Comparison of ENCODE assay signal across 1 cellular context in the genomic region with DNA sequence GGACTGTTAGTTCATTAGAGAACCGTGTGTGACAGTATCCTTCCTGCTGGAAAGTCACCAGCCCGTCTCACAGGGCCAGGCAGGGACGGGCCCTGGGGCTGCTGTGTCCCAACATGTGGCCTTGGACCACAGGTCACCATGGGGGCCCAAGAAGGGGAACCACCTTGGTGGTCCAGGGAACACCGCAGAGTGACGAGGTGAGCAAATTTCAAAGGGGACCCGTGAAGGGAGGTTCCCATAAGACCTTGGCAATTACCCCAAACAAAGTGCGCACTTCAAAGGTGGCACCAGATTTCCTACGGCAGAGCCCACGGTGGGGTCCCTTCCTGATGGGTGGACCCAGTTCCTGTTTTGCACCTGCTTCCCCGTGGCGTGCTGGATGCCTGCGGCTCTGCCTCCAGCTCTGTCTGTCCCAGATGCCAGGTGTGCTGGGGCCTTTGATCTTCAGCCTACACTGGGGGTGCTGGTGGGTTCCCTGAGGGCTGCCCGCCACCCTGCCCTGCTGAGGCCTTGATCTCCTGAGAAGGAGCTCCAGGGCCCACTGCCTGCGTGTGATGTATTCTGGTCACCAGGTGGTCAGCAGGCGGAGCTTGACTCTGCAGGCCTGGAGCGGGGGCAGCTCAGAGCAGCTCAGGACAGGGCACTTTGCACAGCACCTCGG.
TF ChIP-seq lines count a peak whose summit lies in the region.

No MANE protein-coding gene starts in this region.

TF ChIP-seq in HepG2, 621 proteins besides CTCF, POLR2A, EP300 and RAD21 (continued from another document and continues in another):
- TF ChIP-seq, protein P1, sequence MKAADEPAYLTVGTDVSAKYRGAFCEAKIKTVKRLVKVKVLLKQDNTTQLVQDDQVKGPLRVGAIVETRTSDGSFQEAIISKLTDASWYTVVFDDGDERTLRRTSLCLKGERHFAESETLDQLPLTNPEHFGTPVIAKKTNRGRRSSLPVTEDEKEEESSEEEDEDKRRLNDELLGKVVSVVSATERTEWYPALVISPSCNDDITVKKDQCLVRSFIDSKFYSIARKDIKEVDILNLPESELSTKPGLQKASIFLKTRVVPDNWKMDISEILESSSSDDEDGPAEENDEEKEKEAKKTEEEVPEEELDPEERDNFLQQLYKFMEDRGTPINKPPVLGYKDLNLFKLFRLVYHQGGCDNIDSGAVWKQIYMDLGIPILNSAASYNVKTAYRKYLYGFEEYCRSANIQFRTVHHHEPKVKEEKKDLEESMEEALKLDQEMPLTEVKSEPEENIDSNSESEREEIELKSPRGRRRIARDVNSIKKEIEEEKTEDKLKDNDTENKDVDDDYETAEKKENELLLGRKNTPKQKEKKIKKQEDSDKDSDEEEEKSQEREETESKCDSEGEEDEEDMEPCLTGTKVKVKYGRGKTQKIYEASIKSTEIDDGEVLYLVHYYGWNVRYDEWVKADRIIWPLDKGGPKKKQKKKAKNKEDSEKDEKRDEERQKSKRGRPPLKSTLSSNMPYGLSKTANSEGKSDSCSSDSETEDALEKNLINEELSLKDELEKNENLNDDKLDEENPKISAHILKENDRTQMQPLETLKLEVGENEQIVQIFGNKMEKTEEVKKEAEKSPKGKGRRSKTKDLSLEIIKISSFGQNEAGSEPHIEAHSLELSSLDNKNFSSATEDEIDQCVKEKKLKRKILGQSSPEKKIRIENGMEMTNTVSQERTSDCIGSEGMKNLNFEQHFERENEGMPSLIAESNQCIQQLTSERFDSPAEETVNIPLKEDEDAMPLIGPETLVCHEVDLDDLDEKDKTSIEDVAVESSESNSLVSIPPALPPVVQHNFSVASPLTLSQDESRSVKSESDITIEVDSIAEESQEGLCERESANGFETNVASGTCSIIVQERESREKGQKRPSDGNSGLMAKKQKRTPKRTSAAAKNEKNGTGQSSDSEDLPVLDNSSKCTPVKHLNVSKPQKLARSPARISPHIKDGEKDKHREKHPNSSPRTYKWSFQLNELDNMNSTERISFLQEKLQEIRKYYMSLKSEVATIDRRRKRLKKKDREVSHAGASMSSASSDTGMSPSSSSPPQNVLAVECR (CRISPR knock-in tag; IDR thresholded peaks at IDR 0.05; ENCODE audit: borderline replicate concordance) = no peak
- TF ChIP-seq, protein P2, sequence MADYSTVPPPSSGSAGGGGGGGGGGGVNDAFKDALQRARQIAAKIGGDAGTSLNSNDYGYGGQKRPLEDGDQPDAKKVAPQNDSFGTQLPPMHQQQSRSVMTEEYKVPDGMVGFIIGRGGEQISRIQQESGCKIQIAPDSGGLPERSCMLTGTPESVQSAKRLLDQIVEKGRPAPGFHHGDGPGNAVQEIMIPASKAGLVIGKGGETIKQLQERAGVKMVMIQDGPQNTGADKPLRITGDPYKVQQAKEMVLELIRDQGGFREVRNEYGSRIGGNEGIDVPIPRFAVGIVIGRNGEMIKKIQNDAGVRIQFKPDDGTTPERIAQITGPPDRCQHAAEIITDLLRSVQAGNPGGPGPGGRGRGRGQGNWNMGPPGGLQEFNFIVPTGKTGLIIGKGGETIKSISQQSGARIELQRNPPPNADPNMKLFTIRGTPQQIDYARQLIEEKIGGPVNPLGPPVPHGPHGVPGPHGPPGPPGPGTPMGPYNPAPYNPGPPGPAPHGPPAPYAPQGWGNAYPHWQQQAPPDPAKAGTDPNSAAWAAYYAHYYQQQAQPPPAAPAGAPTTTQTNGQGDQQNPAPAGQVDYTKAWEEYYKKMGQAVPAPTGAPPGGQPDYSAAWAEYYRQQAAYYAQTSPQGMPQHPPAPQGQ (CRISPR knock-in tag; IDR thresholded peaks at IDR 0.05; ENCODE audit: borderline replicate concordance) = no peak
- TF ChIP-seq ZNF574 (CRISPR knock-in tag; IDR thresholded peaks at IDR 0.05) = peak; percentile 49; the same call in 1 of the 2 replicates
- TF ChIP-seq ARHGAP35 (CRISPR knock-in tag; IDR thresholded peaks at IDR 0.05; ENCODE audit: borderline replicate concordance) = no peak
- no peak for TF ChIP-seq ZNF512B (CRISPR knock-in tag; IDR thresholded peaks at IDR 0.05; ENCODE audit: borderline replicate concordance)
- TF ChIP-seq ZBTB7A (CRISPR knock-in tag; IDR thresholded peaks at IDR 0.05) = peak; percentile 93
- TF ChIP-seq HOXA9 (CRISPR knock-in tag; IDR thresholded peaks at IDR 0.05; ENCODE audit: borderline replicate concordance) = no peak
- no peak for TF ChIP-seq ATF7-NPFF (CRISPR knock-in tag; IDR thresholded peaks at IDR 0.05; ENCODE audit: low read depth)
- TF ChIP-seq ZNF598 (CRISPR knock-in tag; IDR thresholded peaks at IDR 0.05; ENCODE audit: borderline replicate concordance) = peak; percentile 31; the same call in 1 of the 2 replicates
- TF ChIP-seq ZNF207 (IDR thresholded peaks at IDR 0.05; ENCODE audit: borderline replicate concordance) = no peak
- TF ChIP-seq THYN1 (CRISPR knock-in tag; IDR thresholded peaks at IDR 0.05; ENCODE audit: borderline replicate concordance, low read depth) = no peak
- TF ChIP-seq DDIT3 (CRISPR knock-in tag; IDR thresholded peaks at IDR 0.05) = no peak
- TF ChIP-seq TCF12 (IDR thresholded peaks at IDR 0.05) = no peak
- TF ChIP-seq TCF12 (CRISPR knock-in tag; IDR thresholded peaks at IDR 0.05) = peak; percentile 79
- TF ChIP-seq TP53 (CRISPR knock-in tag; conservative IDR thresholded peaks at IDR 0.05) = 0 out of 2 replicates have a peak, but pooled peaks have one; percentile 63
- TF ChIP-seq CBX2 (IDR thresholded peaks at IDR 0.05; ENCODE audit: low read depth, low read length) = no peak
- no peak for TF ChIP-seq CBX2 (CRISPR knock-in tag; IDR thresholded peaks at IDR 0.05; ENCODE audit: low read depth)
- TF ChIP-seq ZNF556 (CRISPR knock-in tag; IDR thresholded peaks at IDR 0.05; ENCODE audit: borderline replicate concordance) = 0 out of 2 replicates have a peak, but pooled peaks have one; percentile 14
- no peak for TF ChIP-seq E2F1 (CRISPR knock-in tag; IDR thresholded peaks at IDR 0.05)
- no peak for TF ChIP-seq ZNF782 (CRISPR knock-in tag; IDR thresholded peaks at IDR 0.05; ENCODE audit: borderline replicate concordance)
- 0 out of 2 replicates have a peak, but pooled peaks have one; percentile 22 for TF ChIP-seq ZNF33B (CRISPR knock-in tag; IDR thresholded peaks at IDR 0.05)
- no peak; the same call in 1 of the 2 replicates for TF ChIP-seq FOXJ3 (CRISPR knock-in tag; IDR thresholded peaks at IDR 0.05; ENCODE audit: borderline replicate concordance)
- TF ChIP-seq, protein P3, sequence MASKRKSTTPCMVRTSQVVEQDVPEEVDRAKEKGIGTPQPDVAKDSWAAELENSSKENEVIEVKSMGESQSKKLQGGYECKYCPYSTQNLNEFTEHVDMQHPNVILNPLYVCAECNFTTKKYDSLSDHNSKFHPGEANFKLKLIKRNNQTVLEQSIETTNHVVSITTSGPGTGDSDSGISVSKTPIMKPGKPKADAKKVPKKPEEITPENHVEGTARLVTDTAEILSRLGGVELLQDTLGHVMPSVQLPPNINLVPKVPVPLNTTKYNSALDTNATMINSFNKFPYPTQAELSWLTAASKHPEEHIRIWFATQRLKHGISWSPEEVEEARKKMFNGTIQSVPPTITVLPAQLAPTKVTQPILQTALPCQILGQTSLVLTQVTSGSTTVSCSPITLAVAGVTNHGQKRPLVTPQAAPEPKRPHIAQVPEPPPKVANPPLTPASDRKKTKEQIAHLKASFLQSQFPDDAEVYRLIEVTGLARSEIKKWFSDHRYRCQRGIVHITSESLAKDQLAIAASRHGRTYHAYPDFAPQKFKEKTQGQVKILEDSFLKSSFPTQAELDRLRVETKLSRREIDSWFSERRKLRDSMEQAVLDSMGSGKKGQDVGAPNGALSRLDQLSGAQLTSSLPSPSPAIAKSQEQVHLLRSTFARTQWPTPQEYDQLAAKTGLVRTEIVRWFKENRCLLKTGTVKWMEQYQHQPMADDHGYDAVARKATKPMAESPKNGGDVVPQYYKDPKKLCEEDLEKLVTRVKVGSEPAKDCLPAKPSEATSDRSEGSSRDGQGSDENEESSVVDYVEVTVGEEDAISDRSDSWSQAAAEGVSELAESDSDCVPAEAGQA (IDR thresholded peaks at IDR 0.05; ENCODE audit: low read depth) = no peak
- TF ChIP-seq, protein P3 (CRISPR knock-in tag; IDR thresholded peaks at IDR 0.05; ENCODE audit: borderline replicate concordance) = no peak
- TF ChIP-seq SMYD3 (CRISPR knock-in tag; IDR thresholded peaks at IDR 0.05) = no peak
- no peak for TF ChIP-seq RFXANK (CRISPR knock-in tag; IDR thresholded peaks at IDR 0.05)
- 0 out of 2 replicates have a peak, but pooled peaks have one; percentile 43 for TF ChIP-seq ZNF160 (CRISPR knock-in tag; IDR thresholded peaks at IDR 0.05)
- TF ChIP-seq ZKSCAN1 (IDR thresholded peaks at IDR 0.05; ENCODE audit: low read length) = no peak
- no peak for TF ChIP-seq ARNT (IDR thresholded peaks at IDR 0.05)
- TF ChIP-seq, protein P4, sequence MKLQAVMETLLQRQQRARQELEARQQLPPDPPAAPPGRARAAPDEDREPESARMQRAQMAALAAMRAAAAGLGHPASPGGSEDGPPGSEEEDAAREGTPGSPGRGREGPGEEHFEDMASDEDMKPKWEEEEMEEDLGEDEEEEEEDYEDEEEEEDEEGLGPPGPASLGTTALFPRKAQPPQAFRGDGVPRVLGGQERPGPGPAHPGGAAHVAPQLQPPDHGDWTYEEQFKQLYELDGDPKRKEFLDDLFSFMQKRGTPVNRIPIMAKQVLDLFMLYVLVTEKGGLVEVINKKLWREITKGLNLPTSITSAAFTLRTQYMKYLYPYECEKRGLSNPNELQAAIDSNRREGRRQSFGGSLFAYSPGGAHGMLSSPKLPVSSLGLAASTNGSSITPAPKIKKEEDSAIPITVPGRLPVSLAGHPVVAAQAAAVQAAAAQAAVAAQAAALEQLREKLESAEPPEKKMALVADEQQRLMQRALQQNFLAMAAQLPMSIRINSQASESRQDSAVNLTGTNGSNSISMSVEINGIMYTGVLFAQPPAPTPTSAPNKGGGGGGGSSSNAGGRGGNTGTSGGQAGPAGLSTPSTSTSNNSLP (IDR thresholded peaks at IDR 0.05; ENCODE audit: low read depth, low read length) = no peak
- no peak; the same call in 1 of the 2 replicates for TF ChIP-seq SMAD1 (CRISPR knock-in tag; IDR thresholded peaks at IDR 0.05; ENCODE audit: borderline replicate concordance, low read depth)
- TF ChIP-seq HMGA1 (CRISPR knock-in tag; conservative IDR thresholded peaks at IDR 0.05) = no peak
- TF ChIP-seq SMAD9 (CRISPR knock-in tag; IDR thresholded peaks at IDR 0.05) = no peak
